ENCODE assay signal across 23 cellular contexts in the genomic region with DNA sequence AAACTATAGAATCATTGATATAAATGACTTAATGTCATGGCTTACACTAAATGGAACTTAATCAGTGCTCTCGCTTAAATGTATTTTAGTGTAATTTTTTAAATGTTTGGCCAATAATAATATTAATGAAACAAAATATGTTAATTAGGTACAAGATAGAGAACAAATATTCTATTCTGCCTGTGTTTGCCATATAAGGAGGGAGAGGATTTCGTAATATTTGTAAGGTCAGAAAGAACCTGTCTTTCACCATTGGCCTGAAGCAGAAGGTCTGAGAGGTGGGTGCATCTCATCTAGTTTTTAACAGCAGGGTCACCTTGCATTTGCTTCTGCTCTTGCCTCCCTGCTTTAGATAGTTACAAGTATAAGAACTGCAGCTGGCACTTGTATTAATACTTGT. TPM values are rescaled to one million over a fixed set of nuclear protein-coding genes. Genes with fewer than 3 reads are reported as not detected.
DNase-seq lines count a peak whose midpoint lies in the region; ATAC-seq, FAIRE-seq and TF ChIP-seq lines count a peak whose summit lies in the region.
"Had no signal": no experiment of that assay in that cellular context is flagged by ENCODE, and none has a peak within 500 bp of the region (broad histone marks: within the 10 kb centered on the region; RNA-seq: fewer than 3 reads in every experiment).

No MANE protein-coding gene starts in this region.

- H3K9me3 ChIP-seq in IMR-90 (ENCODE audit: control insufficient read depth, insufficient read depth, low read length) (peaks cover 5% of the 10 kb centered on the region), SJSA1 (replicated peaks) (no peaks in the 10 kb centered on the region), trophoblast cell (ENCODE audit: insufficient read depth, low read depth, low read length) (no peaks in the 10 kb centered on the region)
- H3K9me3 ChIP-seq: BLaER1, SK-N-SH had no signal

- TF ChIP-seq CTCF in IMR-90 (conservative IDR thresholded peaks at IDR 0.05; ENCODE audit: low read depth, low read length), result no peak
- TF ChIP-seq CTCF in epithelial cell of esophagus (IDR thresholded peaks at IDR 0.05; ENCODE audit: insufficient read depth, low read depth, low read length, missing control alignments), result no peak

- no peak overlapping the region for H3K14ac ChIP-seq in IMR-90 (replicated peaks; ENCODE audit: low read depth, low read length)
- no peak overlapping the region for H3K14ac ChIP-seq in trophoblast cell (ENCODE audit: low read length)

- no peak for FAIRE-seq in GM19239 (lab: Jason Lieb, UNC)
- FAIRE-seq: GM12878, RCC 7860 had no signal

- H2AK5ac ChIP-seq in IMR-90 (ENCODE audit: low read depth, low read length) (no peak overlapping the region), trophoblast cell (ENCODE audit: low read length) (no peak overlapping the region)

- no peak overlapping the region for H4K12ac ChIP-seq in trophoblast cell (ENCODE audit: low read depth, low read length)

- H3K27ac ChIP-seq in IMR-90 (ENCODE audit: insufficient read depth, low read length) (no peak overlapping the region), SJSA1 (peak overlapping the region; percentile 87; the same call in 1 of the 2 replicates), trophoblast cell (ENCODE audit: low read depth, low read length) (peak overlapping the region; percentile 90)
- H3K27ac ChIP-seq: BLaER1, GM23248 had no signal

- no peak overlapping the region for H3K9ac ChIP-seq in IMR-90 (ENCODE audit: low read depth, low read length)
- H3K9ac ChIP-seq in trophoblast cell (ENCODE audit: low read length), result no peak overlapping the region
- H3K9ac ChIP-seq: BLaER1, GM23248, SK-N-SH had no signal

- H3K4me2 ChIP-seq in IMR-90 (ENCODE audit: low read depth, low read length), result no peak overlapping the region
- peak overlapping the region; percentile 42 for H3K4me2 ChIP-seq in trophoblast cell (ENCODE audit: low read length)
- H3K4me2 ChIP-seq: BLaER1, SK-N-SH had no signal

- H3K79me1 ChIP-seq in IMR-90 (ENCODE audit: low read depth in 1 of 2, low read length in 2 of 2), result no peaks in the 10 kb centered on the region
- peaks cover 11% of the 10 kb centered on the region for H3K79me1 ChIP-seq in trophoblast cell (ENCODE audit: low read length)

- H3K4me3 ChIP-seq in IMR-90 (ENCODE audit: insufficient read depth, low read depth, low read length), result no peak overlapping the region
- H3K4me3 ChIP-seq in SJSA1, result no peak overlapping the region
- H3K4me3 ChIP-seq in epithelial cell of esophagus (ENCODE audit: low read length), result peak overlapping the region; percentile 95
- no peak overlapping the region for H3K4me3 ChIP-seq in trophoblast cell (ENCODE audit: low read depth, low read length)
- H3K4me3 ChIP-seq: BLaER1, GM12878, GM23248 had no signal

- peaks cover 6% of the 10 kb centered on the region; the same call in 1 of the 2 replicates for H3K9me1 ChIP-seq in IMR-90 (ENCODE audit: insufficient read depth, low read length)

- dilution Hi-C loops in IMR-90 (cut with HindIII; ENCODE audit: low sequenced_read_pairs, unreplicated experiment), result no loop called here

- TF ChIP-seq POLR2A in IMR-90 (IDR thresholded peaks at IDR 0.05; ENCODE audit: low read depth, low read length), result no peak

- H4K91ac ChIP-seq in IMR-90 (ENCODE audit: insufficient read depth, low read depth, low read length), result no peak overlapping the region
- no peak overlapping the region for H4K91ac ChIP-seq in trophoblast cell (ENCODE audit: low read depth, low read length)

- no peak overlapping the region for H2BK20ac ChIP-seq in IMR-90 (ENCODE audit: low read depth, low read length)

- H3K79me2 ChIP-seq in trophoblast cell (ENCODE audit: control insufficient read depth, insufficient read depth, low read length, poor library complexity), result peaks cover 2% of the 10 kb centered on the region

- H3K56ac ChIP-seq in IMR-90 (ENCODE audit: extremely low read depth, insufficient read depth, low read length), result no peak overlapping the region

- H2BK12ac ChIP-seq in trophoblast cell (ENCODE audit: low read length), result no peak overlapping the region

- DNase-seq in IMR-90 (no peak), SJSA1 (ENCODE audit: low read depth in 1 of 2, low spot score in 2 of 2) (no peak), epithelial cell of esophagus (ENCODE audit: low read depth) (peak; percentile 38), trophoblast cell (no peak), GM19239 (ENCODE audit: insufficient read length, low spot score) (no peak), NCI-H748 (lab: John Stamatoyannopoulos, UW; ENCODE audit: unreplicated experiment) (no peak)
- DNase-seq: CD4-positive, alpha-beta memory T cell; GM23248; HCEC 1CT; Kasumi-1; MM.1S; NCI-H1105; NCI-H1694; NCI-H2081 treated with DMSO at 0.1 percent for 48 hours; NCI-H446 treated with DMSO at 0.1 percent for 48 hours; NCI-H69; SHP77; SK-N-SH had no signal

- ATAC-seq in IMR-90 (ENCODE audit: low read depth) (no peak), HG03457 (IDR thresholded peaks at IDR 0.05; ENCODE audit: unreplicated experiment) (no peak)
- ATAC-seq: GM12878 had no signal

- H2BK120ac ChIP-seq in IMR-90 (ENCODE audit: low read depth, low read length) (no peak overlapping the region), trophoblast cell (ENCODE audit: insufficient read depth, low read length, poor library complexity) (no peak overlapping the region)

- H3K4ac ChIP-seq in IMR-90 (ENCODE audit: low read depth, low read length) (no peak overlapping the region), trophoblast cell (ENCODE audit: low read depth, low read length) (peak overlapping the region; percentile 10)

- in situ Hi-C loops in IMR-90 (cut with MboI; ENCODE audit: low sequenced_read_pairs), result no loop called here

- TF ChIP-seq RAD21 in IMR-90 (IDR thresholded peaks at IDR 0.05; ENCODE audit: low read length), result no peak

- WGBS in IMR-90 (ENCODE audit: extremely low coverage in 2 of 2, insufficient read length in 1 of 2), 2 experiments, result no CpG with 5 or more reads among the region's 2 CpGs
- no CpG with 5 or more reads among the region's 2 CpGs for WGBS in trophoblast cell (ENCODE audit: extremely low coverage, insufficient coverage, insufficient read length)

- POLR2A ChIA-PET in IMR-90 (lab: Charles Lee; ENCODE audit: unreplicated experiment), result no interaction called here

- BruUV-seq in IMR-90 (replicated peaks; lab: Mats Ljungman, UMichigan), result no TSS peak

- no peaks in the 10 kb centered on the region for H4K20me1 ChIP-seq in IMR-90 (ENCODE audit: insufficient read depth, low read length)
- H4K20me1 ChIP-seq: BLaER1 had no signal

- intact Hi-C loops in IMR-90 (cut with micrococcal nuclease), result no loop called here

- H3K18ac ChIP-seq in IMR-90 (ENCODE audit: low read depth, low read length), result no peak overlapping the region
- no peak overlapping the region for H3K18ac ChIP-seq in trophoblast cell (ENCODE audit: low read length)

- H4K8ac ChIP-seq in IMR-90 (ENCODE audit: low read depth in 2 of 2, low read length in 2 of 2), result no peak overlapping the region
- no peak overlapping the region for H4K8ac ChIP-seq in trophoblast cell (ENCODE audit: low read depth, low read length)

- H2AFZ ChIP-seq in IMR-90 (replicated peaks; ENCODE audit: low read length, poor library complexity) (no peak overlapping the region), trophoblast cell (ENCODE audit: insufficient read depth, low read length, poor library complexity) (no peak overlapping the region)
- H2AFZ ChIP-seq: GM23248 had no signal

- H4K5ac ChIP-seq in IMR-90 (ENCODE audit: low read depth, low read length), result no peak overlapping the region

- no peak overlapping the region for H3K23ac ChIP-seq in IMR-90 (ENCODE audit: low read depth, low read length)
- no peak overlapping the region for H3K23ac ChIP-seq in trophoblast cell (ENCODE audit: low read length)

- no peak overlapping the region for H2AK9ac ChIP-seq in IMR-90 (replicated peaks; ENCODE audit: low read depth, low read length, poor library complexity)

- H3K4me1 ChIP-seq in IMR-90 (ENCODE audit: control insufficient read depth, insufficient read depth, low read length) (peaks cover 6% of the 10 kb centered on the region), SJSA1 (replicated peaks) (peaks cover 28% of the 10 kb centered on the region), trophoblast cell (ENCODE audit: control insufficient read depth in 1 of 2, insufficient read depth in 2 of 2, low read length in 2 of 2) (peaks cover 6 to 13% of the 10 kb centered on the region in 2 experiments)
- H3K4me1 ChIP-seq: BLaER1 had no signal

- CTCF ChIA-PET in IMR-90 (lab: Yijun Ruan, JAX), result interaction anchor here (0.6 kb wide), 1 partner anchor 719 kb away, joined by 6 read pairs; no protein-coding TSS in a partner anchor

- H3K27me3 ChIP-seq in IMR-90 (ENCODE audit: control insufficient read depth, insufficient read depth, low read length) (no peaks in the 10 kb centered on the region), SJSA1 (replicated peaks) (no peaks in the 10 kb centered on the region), trophoblast cell (ENCODE audit: insufficient read depth, low read length) (no peaks in the 10 kb centered on the region)
- H3K27me3 ChIP-seq: BLaER1 had no signal

- H3K36me3 ChIP-seq in IMR-90 (ENCODE audit: control insufficient read depth, insufficient read depth, low read length) (no peaks in the 10 kb centered on the region), SJSA1 (no peaks in the 10 kb centered on the region), trophoblast cell (ENCODE audit: control insufficient read depth in 1 of 2, insufficient read depth in 2 of 2, low read length in 2 of 2) (peaks cover 0 to 1% of the 10 kb centered on the region in 2 experiments)
- H3K36me3 ChIP-seq: BLaER1 had no signal

- H2BK5ac ChIP-seq in IMR-90 (ENCODE audit: low read depth, low read length, poor library complexity, severe bottlenecking), result no peak overlapping the region
- no peak overlapping the region for H2BK5ac ChIP-seq in trophoblast cell (ENCODE audit: low read depth, low read length, poor library complexity)

- no peak overlapping the region for H2BK15ac ChIP-seq in IMR-90 (ENCODE audit: low read depth, low read length)

RNA-seq across cellular contexts. Expression of gene GPR87, which starts 2.5 kb away (rescaled TPM):
- 0.28 and 0.36 TPM in 2 replicates for total RNA-seq in IMR-90 (2012; rRNA removed)
- 0.26 TPM in 2 replicates for polyA plus RNA-seq in IMR-90 (2012; rRNA removed)
- polyA plus RNA-seq in IMR-90 (2012; cell fraction: cytosol; rRNA removed), result 0.05 and 0.06 TPM in 2 replicates
- polyA plus RNA-seq in IMR-90 (2012; cell fraction: nucleus; rRNA removed; ENCODE audit: low replicate concordance), result 0.05 and 0.21 TPM in 2 replicates
- total RNA-seq in SJSA1 (2014; rRNA removed; shearing (Covaris generic)), result 0.29 TPM in 1 of 2 replicates, not detected in the other
- 22.8 and 24.0 TPM in 2 replicates for polyA plus RNA-seq in trophoblast cell (2013)
- total RNA-seq: A673; CD4-positive, alpha-beta memory T cell had no signal
- polyA plus RNA-seq: CD4-positive, alpha-beta memory T cell; GM23248 had no signal

RNA-seq across cellular contexts. Expression of gene P2RY13, which starts 15.2 kb away (rescaled TPM):
- not detected in 2 replicates for total RNA-seq in IMR-90 (2012; rRNA removed)
- not detected in 2 replicates for polyA plus RNA-seq in IMR-90 (2012; rRNA removed)
- polyA plus RNA-seq in IMR-90 (2012; cell fraction: cytosol; rRNA removed), result not detected in 2 replicates
- not detected in 2 replicates for polyA plus RNA-seq in IMR-90 (2012; cell fraction: nucleus; rRNA removed; ENCODE audit: low replicate concordance)
- total RNA-seq in SJSA1 (2014; rRNA removed; shearing (Covaris generic)), result not detected in 2 replicates
- not detected in 2 replicates for polyA plus RNA-seq in trophoblast cell (2013)
- total RNA-seq: A673; CD4-positive, alpha-beta memory T cell; GM12878; GM23248 had no signal
- polyA plus RNA-seq: CD4-positive, alpha-beta memory T cell; GM12878; GM23248; SK-N-SH had no signal

RNA-seq across cellular contexts. Expression of gene P2RY14, which starts 35.8 kb away (rescaled TPM):
- not detected in 2 replicates for total RNA-seq in IMR-90 (2012; rRNA removed)
- not detected in 2 replicates for polyA plus RNA-seq in IMR-90 (2012; rRNA removed)
- not detected in 2 replicates for polyA plus RNA-seq in IMR-90 (2012; cell fraction: cytosol; rRNA removed)
- polyA plus RNA-seq in IMR-90 (2012; cell fraction: nucleus; rRNA removed; ENCODE audit: low replicate concordance), result not detected in 2 replicates
- not detected in 2 replicates for total RNA-seq in SJSA1 (2014; rRNA removed; shearing (Covaris generic))
- not detected in 2 replicates for polyA plus RNA-seq in trophoblast cell (2013)
- total RNA-seq: A673, GM23248 had no signal
- polyA plus RNA-seq: GM23248, SK-N-SH had no signal
